8 cellular contexts compared by ENCODE assay signal in genomic region chr4:115090483-115091075, GRCh38.
DNase-seq lines count a peak whose midpoint lies in the region; ATAC-seq and TF ChIP-seq lines count a peak whose summit lies in the region.

No MANE protein-coding gene starts in this region.

- no peak overlapping the region for H3K4me3 ChIP-seq in KMS-11 (IDR thresholded peaks at IDR 0.05; ENCODE audit: insufficient read depth, low read depth, low read length)

- no peaks in the 10 kb centered on the region for H4K20me1 ChIP-seq in KMS-11 (ENCODE audit: insufficient read depth)

- no peak overlapping the region; the same call in 1 of the 2 replicates for H3K9ac ChIP-seq in KMS-11

- no peak overlapping the region for H3K4me2 ChIP-seq in KMS-11

- no peaks in the 10 kb centered on the region for H3K36me3 ChIP-seq in KMS-11 (ENCODE audit: insufficient read depth)

- H3K27me3 ChIP-seq in KMS-11 (ENCODE audit: insufficient read depth, low read depth), result no peaks in the 10 kb centered on the region

- no peak overlapping the region for H3K27ac ChIP-seq in KMS-11

- H2AFZ ChIP-seq in KMS-11 (ENCODE audit: low read depth), result no peak overlapping the region

- ATAC-seq in GM21360 (IDR thresholded peaks at IDR 0.05; ENCODE audit: unreplicated experiment), result peak; percentile 87
- no peak for ATAC-seq in stimulated activated naive CD8-positive, alpha-beta T cell treated with anti-CD3 and anti-CD28 coated beads, Interleukin-15, Interleukin-2, amounts not matched to agents 100 U/mL and 50 U/mL, for 24 hours

- peak; percentile 82 for TF ChIP-seq CTCF in KMS-11 (conservative IDR thresholded peaks at IDR 0.05; ENCODE audit: low read depth, low read length)

- H3K79me2 ChIP-seq in KMS-11 (ENCODE audit: insufficient read depth, low read depth), result no peaks in the 10 kb centered on the region

- DNase-seq in DMS153 treated with DMSO at 0.1 percent for 48 hours (lab: John Stamatoyannopoulos, UW; ENCODE audit: unreplicated experiment) (peak; percentile 39), SHP77 (lab: John Stamatoyannopoulos, UW) (peak; percentile 47 to 50), iPS-NIHi11 (ENCODE audit: low spot score) (peak; percentile 37), middle frontal gyrus (ENCODE audit: extremely low spot score, low spot score) (no peak), NCI-H187 (lab: John Stamatoyannopoulos, UW) (no peak)
- no peak for DNase-seq in stimulated activated naive CD8-positive, alpha-beta T cell treated with anti-CD3 and anti-CD28 coated beads, Interleukin-15, Interleukin-2, amounts not matched to agents 100 U/mL and 50 U/mL, for 24 hours

- H3K4me1 ChIP-seq in KMS-11 (ENCODE audit: low read depth, poor library complexity, severe bottlenecking), result no peaks in the 10 kb centered on the region

Comparison
In these comparisons a context has a peak if more than half of its experiments do, and no peak if none do; other contexts are left out.
1. DNase-seq: peak in DMS153 treated with DMSO at 0.1 percent for 48 hours (single experiment), SHP77 (2 of 2) and iPS-NIHi11 (single experiment); none in middle frontal gyrus (single experiment), NCI-H187 (0 of 2) and stimulated activated naive CD8-positive, alpha-beta T cell treated with anti-CD3 and anti-CD28 coated beads, Interleukin-15, Interleukin-2, amounts not matched to agents 100 U/mL and 50 U/mL, for 24 hours (single experiment).